ENCODE assay signal across 9 cellular contexts in genomic region chrX:153744210-153745066, GRCh38. TPM values are rescaled to one million over a fixed set of nuclear protein-coding genes. Genes with fewer than 3 reads are reported as not detected.
DNase-seq lines count a peak whose midpoint lies in the region; ATAC-seq, FAIRE-seq and TF ChIP-seq lines count a peak whose summit lies in the region.
"Had no signal": no experiment of that assay in that cellular context is flagged by ENCODE, and none has a peak within 500 bp of the region (broad histone marks: within the 10 kb centered on the region; RNA-seq: fewer than 3 reads in every experiment).

No MANE protein-coding gene starts in this region.

- H3K9me3 ChIP-seq in SK-N-SH (no peaks in the 10 kb centered on the region), endothelial cell of umbilical vein (replicated peaks; ENCODE audit: control insufficient read depth, insufficient read depth, low read length) (no peaks in the 10 kb centered on the region), suprapubic skin (no peaks in the 10 kb centered on the region)

- no peaks in the 10 kb centered on the region for H3K9me1 ChIP-seq in endothelial cell of umbilical vein (replicated peaks; ENCODE audit: control insufficient read depth, extremely low read depth, insufficient read depth, low read length)

- H3K27ac ChIP-seq in SK-N-SH (ENCODE audit: low read depth in 2 of 2, low read length in 1 of 2) (no peak overlapping the region), endothelial cell of umbilical vein (ENCODE audit: insufficient read depth, low read depth, low read length) (no peak overlapping the region), suprapubic skin (no peak overlapping the region)

- dilution Hi-C loops in endothelial cell of umbilical vein (cut with MboI; ENCODE audit: extremely low pct_ligation_motif_present, low sequenced_read_pairs) = no loop called here

- H3K4me3 ChIP-seq in SK-N-SH (ENCODE audit: low read depth in 2 of 2, low read length in 1 of 2) (no peak overlapping the region), endothelial cell of umbilical vein (replicated peaks in 1 of 3; ENCODE audit: insufficient read depth in 1 of 3, low read depth in 1 of 3, low read length in 3 of 3) (no peak overlapping the region), suprapubic skin (peak overlapping the region; percentile 20)

- no peak overlapping the region for H3K9ac ChIP-seq in SK-N-SH
- no peak overlapping the region for H3K9ac ChIP-seq in endothelial cell of umbilical vein (replicated peaks; ENCODE audit: extremely low read depth, insufficient read depth, low read length)

- H3K27me3 ChIP-seq in SK-N-SH (ENCODE audit: insufficient read depth) = no peaks in the 10 kb centered on the region; the same call in none of the 2 replicates
- H3K27me3 ChIP-seq in endothelial cell of umbilical vein (ENCODE audit: control insufficient read depth in 2 of 2, insufficient read depth in 2 of 2, low read length in 2 of 2) = no peaks in the 10 kb centered on the region
- H3K27me3 ChIP-seq in suprapubic skin = no peaks in the 10 kb centered on the region

- no peaks in the 10 kb centered on the region; a peak in 1 of 4 replicates for H3K4me1 ChIP-seq in SK-N-SH (ENCODE audit: control insufficient read depth in 1 of 2, insufficient read depth in 2 of 2, low read depth in 1 of 2, low read length in 1 of 2)
- H3K4me1 ChIP-seq in endothelial cell of umbilical vein (ENCODE audit: control insufficient read depth, extremely low read depth, insufficient read depth, low read length) = no peaks in the 10 kb centered on the region
- peaks cover 15% of the 10 kb centered on the region for H3K4me1 ChIP-seq in suprapubic skin

- TF ChIP-seq RAD21 in SK-N-SH (IDR thresholded peaks at IDR 0.05; ENCODE audit: low read length) = no peak

- DNase-seq in SK-N-SH (peak; percentile 65), endothelial cell of umbilical vein (ENCODE audit: low read depth, low spot score) (peak; percentile 10), suprapubic skin (ENCODE audit: low spot score in 2 of 2) (peak in 1 of 2 donors; percentile 62)
- no peak for DNase-seq in activated CD4-positive, CD25-positive, alpha-beta regulatory T cell (lab: John Stamatoyannopoulos, UW)
- DNase-seq: ACHN; stimulated activated CD4-positive, alpha-beta T cell treated with anti-CD3 and anti-CD28 coated beads, Interleukin-4, amount 100 ng/mL, for 1 hour had no signal

- H4K20me1 ChIP-seq in SK-N-SH (ENCODE audit: insufficient read depth) = no peaks in the 10 kb centered on the region
- no peaks in the 10 kb centered on the region for H4K20me1 ChIP-seq in endothelial cell of umbilical vein (replicated peaks; ENCODE audit: control insufficient read depth, extremely low read depth, insufficient read depth, low read length)

- 40% methylated on average over 24 of the region's 38 CpGs for WGBS in SK-N-SH (ENCODE audit: low lambda C conversion rate)
- WGBS in suprapubic skin = 41% methylated on average over 25 of the region's 38 CpGs

- TF ChIP-seq CTCF in SK-N-SH (IDR thresholded peaks at IDR 0.05) (no peak), endothelial cell of umbilical vein (IDR thresholded peaks at IDR 0.05; ENCODE audit: extremely low read depth in 1 of 2, insufficient read depth in 1 of 2, low read depth in 1 of 2, low read length in 2 of 2) (peak in 1 of 2 donors; percentile 46), suprapubic skin (IDR thresholded peaks at IDR 0.05) (no peak)

- H2AFZ ChIP-seq in SK-N-SH (ENCODE audit: low read depth) (no peak overlapping the region), endothelial cell of umbilical vein (ENCODE audit: low read depth, low read length) (no peak overlapping the region)

- H3K79me2 ChIP-seq in SK-N-SH (ENCODE audit: insufficient read depth) = no peaks in the 10 kb centered on the region
- H3K79me2 ChIP-seq in endothelial cell of umbilical vein (ENCODE audit: control insufficient read depth, insufficient read depth, low read length) = no peaks in the 10 kb centered on the region

- ATAC-seq in SK-N-SH treated with all-trans-retinoic acid at 6 μM for 48 hours = no peak
- no peak for ATAC-seq in GM18502 (IDR thresholded peaks at IDR 0.05; ENCODE audit: poor library complexity, unreplicated experiment)

- TF ChIP-seq POLR2A in endothelial cell of umbilical vein (IDR thresholded peaks at IDR 0.05; ENCODE audit: low read depth, low read length) = no peak
- no peak for TF ChIP-seq POLR2A in suprapubic skin (IDR thresholded peaks at IDR 0.05)

- CTCF ChIA-PET in SK-N-SH (lab: Yijun Ruan, JAX) (no interaction called here), endothelial cell of umbilical vein (lab: Charles Lee) (interaction anchor here (1.0 kb wide), 2 partner anchors 10 to 179 kb away, joined by 3 to 4 read pairs; no protein-coding TSS in a partner anchor)

- H3K36me3 ChIP-seq in SK-N-SH (replicated peaks in 1 of 2; ENCODE audit: control insufficient read depth in 1 of 2, insufficient read depth in 2 of 2, low read length in 1 of 2) (peaks cover 0 to 2% of the 10 kb centered on the region in 2 experiments), endothelial cell of umbilical vein (ENCODE audit: control insufficient read depth in 2 of 2, extremely low read depth in 1 of 2, insufficient read depth in 2 of 2, low read length in 2 of 2) (no peaks in the 10 kb centered on the region), suprapubic skin (no peaks in the 10 kb centered on the region)

- H3K9me2 ChIP-seq in SK-N-SH = no peaks in the 10 kb centered on the region

- POLR2A ChIA-PET in SK-N-SH (lab: Yijun Ruan, JAX) (no interaction called here), endothelial cell of umbilical vein (lab: Charles Lee) (no interaction called here)

- no TSS peak for BruUV-seq in endothelial cell of umbilical vein (replicated peaks; lab: Mats Ljungman, UMichigan)

- no peak for TF ChIP-seq EP300 in SK-N-SH (IDR thresholded peaks at IDR 0.05; ENCODE audit: borderline replicate concordance in 1 of 2, low read depth in 1 of 2, low read length in 1 of 2)
- no peak for TF ChIP-seq EP300 in suprapubic skin (IDR thresholded peaks at IDR 0.05)

- H3F3A ChIP-seq in SK-N-SH (replicated peaks; ENCODE audit: insufficient read depth) = no peaks in the 10 kb centered on the region

- intact Hi-C loops in endothelial cell of umbilical vein (cut with micrococcal nuclease) = no loop called here

- FAIRE-seq in endothelial cell of umbilical vein (lab: Jason Lieb, UNC) = peak; percentile 38

- H3K4me2 ChIP-seq in SK-N-SH (no peak overlapping the region), endothelial cell of umbilical vein (ENCODE audit: insufficient read depth, low read length) (no peak overlapping the region)

RNA-seq across cellular contexts. Expression of gene PLXNB3, which starts 19.6 kb away (rescaled TPM):
- 13.8 and 15.5 TPM in 2 replicates for polyA plus RNA-seq in SK-N-SH (2012; rRNA removed)
- 4.8 and 6.1 TPM in 2 replicates for polyA plus RNA-seq in SK-N-SH (2012; cell fraction: cytosol; rRNA removed)
- 102 and 172 TPM in 2 replicates for polyA plus RNA-seq in SK-N-SH (2012; cell fraction: nucleus; rRNA removed)
- total RNA-seq in endothelial cell of umbilical vein = 29.7 and 31.4 TPM in 2 replicates
- polyA plus RNA-seq in endothelial cell of umbilical vein = 19.0 and 27.1 TPM in 2 replicates
- polyA plus RNA-seq in endothelial cell of umbilical vein (2011; cell fraction: cytosol; rRNA removed) = 9.5 and 17.0 TPM in 2 replicates
- 127 and 160 TPM in 2 replicates for polyA plus RNA-seq in endothelial cell of umbilical vein (2011; cell fraction: nucleus; rRNA removed)
- 23.3 and 35.6 TPM in 2 replicates for polyA plus RNA-seq in endothelial cell of umbilical vein (2012)
- 20.0 and 36.5 TPM in 2 replicates for polyA minus RNA-seq in endothelial cell of umbilical vein
- 0.20 TPM for polyA minus RNA-seq in endothelial cell of umbilical vein (2011; cell fraction: cytosol; rRNA and poly(A)+ RNA removed)
- polyA minus RNA-seq in endothelial cell of umbilical vein (2011; cell fraction: nucleus; rRNA and poly(A)+ RNA removed) = 24.5 and 40.3 TPM in 2 replicates
- 10 to 100 TPM; 13.5 to 23.9 (median 19.8) TPM for total RNA-seq in suprapubic skin

RNA-seq across cellular contexts. Expression of gene ABCD1, which starts 19.8 kb away (rescaled TPM):
- polyA plus RNA-seq in SK-N-SH (2012; rRNA removed) = 7.2 and 7.9 TPM in 2 replicates
- 2.8 and 5.4 TPM in 2 replicates for polyA plus RNA-seq in SK-N-SH (2012; cell fraction: cytosol; rRNA removed)
- polyA plus RNA-seq in SK-N-SH (2012; cell fraction: nucleus; rRNA removed) = 17.4 and 18.9 TPM in 2 replicates
- 12.9 and 14.3 TPM in 2 replicates for total RNA-seq in endothelial cell of umbilical vein
- 9.1 and 11.3 TPM in 2 replicates for polyA plus RNA-seq in endothelial cell of umbilical vein
- polyA plus RNA-seq in endothelial cell of umbilical vein (2011; cell fraction: cytosol; rRNA removed) = 5.3 and 6.9 TPM in 2 replicates
- polyA plus RNA-seq in endothelial cell of umbilical vein (2011; cell fraction: nucleus; rRNA removed) = 12.7 and 14.2 TPM in 2 replicates
- 12.1 and 13.4 TPM in 2 replicates for polyA plus RNA-seq in endothelial cell of umbilical vein (2012)
- polyA minus RNA-seq in endothelial cell of umbilical vein = 8.7 and 10.7 TPM in 2 replicates
- 21.5 TPM for polyA minus RNA-seq in endothelial cell of umbilical vein (2011; cell fraction: cytosol; rRNA and poly(A)+ RNA removed)
- polyA minus RNA-seq in endothelial cell of umbilical vein (2011; cell fraction: nucleus; rRNA and poly(A)+ RNA removed) = 6.3 and 11.1 TPM in 2 replicates
- 1 to 10 TPM; 5.9 to 9.4 (median 7.4) TPM for total RNA-seq in suprapubic skin

RNA-seq across cellular contexts. Expression of gene BCAP31, which starts 20.3 kb away (rescaled TPM):
- polyA plus RNA-seq in SK-N-SH (2012; rRNA removed) = 173 and 220 TPM in 2 replicates
- polyA plus RNA-seq in SK-N-SH (2012; cell fraction: cytosol; rRNA removed) = 161 and 178 TPM in 2 replicates
- polyA plus RNA-seq in SK-N-SH (2012; cell fraction: nucleus; rRNA removed) = 111 and 125 TPM in 2 replicates
- total RNA-seq in endothelial cell of umbilical vein = 198 and 203 TPM in 2 replicates
- 169 and 220 TPM in 2 replicates for polyA plus RNA-seq in endothelial cell of umbilical vein
- 144 and 159 TPM in 2 replicates for polyA plus RNA-seq in endothelial cell of umbilical vein (2011; cell fraction: cytosol; rRNA removed)
- 102 and 112 TPM in 2 replicates for polyA plus RNA-seq in endothelial cell of umbilical vein (2011; cell fraction: nucleus; rRNA removed)
- 263 and 306 TPM in 2 replicates for polyA plus RNA-seq in endothelial cell of umbilical vein (2012)
- 170 and 176 TPM in 2 replicates for polyA minus RNA-seq in endothelial cell of umbilical vein
- polyA minus RNA-seq in endothelial cell of umbilical vein (2011; cell fraction: cytosol; rRNA and poly(A)+ RNA removed) = 67.2 TPM
- polyA minus RNA-seq in endothelial cell of umbilical vein (2011; cell fraction: nucleus; rRNA and poly(A)+ RNA removed) = 28.7 and 51.9 TPM in 2 replicates
- 100 to 1,000 TPM; 112 to 170 (median 167) TPM for total RNA-seq in suprapubic skin

RNA-seq across cellular contexts. Expression of gene SRPK3, which starts 36.4 kb away (rescaled TPM):
- polyA plus RNA-seq in SK-N-SH (2012; rRNA removed) = 0.50 and 0.74 TPM in 2 replicates
- 0.08 and 0.19 TPM in 2 replicates for polyA plus RNA-seq in SK-N-SH (2012; cell fraction: cytosol; rRNA removed)
- polyA plus RNA-seq in SK-N-SH (2012; cell fraction: nucleus; rRNA removed) = 0.80 and 1.5 TPM in 2 replicates
- total RNA-seq in endothelial cell of umbilical vein = 0.18 and 0.40 TPM in 2 replicates
- 0.25 and 0.29 TPM in 2 replicates for polyA plus RNA-seq in endothelial cell of umbilical vein
- 0.04 and 0.07 TPM in 2 replicates for polyA plus RNA-seq in endothelial cell of umbilical vein (2011; cell fraction: cytosol; rRNA removed)
- 1.2 and 2.3 TPM in 2 replicates for polyA plus RNA-seq in endothelial cell of umbilical vein (2011; cell fraction: nucleus; rRNA removed)
- 0.15 and 0.22 TPM in 2 replicates for polyA plus RNA-seq in endothelial cell of umbilical vein (2012)
- 0.04 and 0.12 TPM in 2 replicates for polyA minus RNA-seq in endothelial cell of umbilical vein
- not detected for polyA minus RNA-seq in endothelial cell of umbilical vein (2011; cell fraction: cytosol; rRNA and poly(A)+ RNA removed)
- polyA minus RNA-seq in endothelial cell of umbilical vein (2011; cell fraction: nucleus; rRNA and poly(A)+ RNA removed) = 0.24 and 0.38 TPM in 2 replicates
- 1 to 10 TPM in 2 of 4 donors, under 1 TPM in 2; 0.42 to 3.1 (median 1.2) TPM for total RNA-seq in suprapubic skin
- total RNA-seq: activated CD8-positive, alpha-beta memory T cell treated with anti-CD3 and anti-CD28 coated beads for 36 hours had no signal

RNA-seq across cellular contexts. Expression of gene IDH3G, which starts 49.7 kb away (rescaled TPM):
- polyA plus RNA-seq in SK-N-SH (2012; rRNA removed) (78.0 and 107 TPM in 2 replicates), endothelial cell of umbilical vein (116 and 128 TPM in 2 replicates)
- polyA plus RNA-seq in SK-N-SH (2012; cell fraction: cytosol; rRNA removed) = 38.1 and 53.3 TPM in 2 replicates
- 212 and 213 TPM in 2 replicates for polyA plus RNA-seq in SK-N-SH (2012; cell fraction: nucleus; rRNA removed)
- total RNA-seq in endothelial cell of umbilical vein (57.7 and 60.7 TPM in 2 replicates), suprapubic skin (100 to 1,000 TPM in 1 of 4 donors, 10 to 100 TPM in 3; 58.1 to 105 (median 93.8) TPM)
- polyA plus RNA-seq in endothelial cell of umbilical vein (2011; cell fraction: cytosol; rRNA removed) = 74.9 and 81.8 TPM in 2 replicates
- polyA plus RNA-seq in endothelial cell of umbilical vein (2011; cell fraction: nucleus; rRNA removed) = 171 and 195 TPM in 2 replicates
- polyA plus RNA-seq in endothelial cell of umbilical vein (2012) = 62.6 and 84.3 TPM in 2 replicates
- 110 and 139 TPM in 2 replicates for polyA minus RNA-seq in endothelial cell of umbilical vein
- polyA minus RNA-seq in endothelial cell of umbilical vein (2011; cell fraction: cytosol; rRNA and poly(A)+ RNA removed) = 64.6 TPM
- 33.7 and 41.7 TPM in 2 replicates for polyA minus RNA-seq in endothelial cell of umbilical vein (2011; cell fraction: nucleus; rRNA and poly(A)+ RNA removed)

Comparison
In these comparisons a context has a peak if more than half of its experiments do, and no peak if none do; other contexts are left out.
1. DNase-seq: peak in SK-N-SH (single experiment) and endothelial cell of umbilical vein (single experiment); none in activated CD4-positive, CD25-positive, alpha-beta regulatory T cell (0 of 4).